In the genomic region with DNA sequence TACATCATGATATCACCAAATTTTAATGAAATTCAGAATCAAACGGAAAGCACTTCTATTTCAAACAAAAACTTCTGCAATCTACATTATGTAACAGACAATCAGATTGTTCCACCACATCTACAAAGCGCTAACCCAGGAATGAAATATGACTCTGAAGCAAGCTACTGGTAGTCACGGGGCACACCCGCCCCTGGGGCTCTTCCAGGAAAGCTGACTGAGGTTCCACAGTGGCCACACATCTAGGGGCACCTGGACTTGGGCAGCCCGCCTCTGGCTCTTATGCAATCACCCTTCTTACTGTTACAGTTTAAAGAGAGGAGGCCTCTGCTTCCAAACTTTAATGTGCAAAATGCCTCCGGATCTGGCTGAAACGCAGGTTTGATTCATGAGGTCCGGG, we compare ENCODE assay signal across 8 cellular contexts. TPM values are rescaled to one million over a fixed set of nuclear protein-coding genes. Genes with fewer than 3 reads are reported as not detected.
DNase-seq lines count a peak whose midpoint lies in the region; ATAC-seq and TF ChIP-seq lines count a peak whose summit lies in the region.

No MANE protein-coding gene starts in this region.

- H3K27ac Mint-ChIP-seq in T-helper 1 cell treated with Interleukin-12 subunit alpha and Interleukin-12 subunit beta and Interleukin-4 antibody, amounts not matched to agents 30 μg/mL and 1 μg/mL, for 36 hours = peak overlapping the region; percentile 62
- H3K27ac Mint-ChIP-seq in naive thymus-derived CD4-positive, alpha-beta T cell = peak overlapping the region; percentile 62 to 95 (median 83)

- H3K4me3 ChIP-seq in naive thymus-derived CD4-positive, alpha-beta T cell (ENCODE audit: low read length) = peak overlapping the region; percentile 8

- peak overlapping the region; percentile 77 for H3K4me3 Mint-ChIP-seq in T-helper 1 cell treated with Interleukin-12 subunit alpha and Interleukin-12 subunit beta and Interleukin-4 antibody, amounts not matched to agents 30 μg/mL and 1 μg/mL, for 36 hours
- peak overlapping the region; percentile 58 to 89 (median 80) for H3K4me3 Mint-ChIP-seq in naive thymus-derived CD4-positive, alpha-beta T cell

- H3K4me1 ChIP-seq in naive thymus-derived CD4-positive, alpha-beta T cell (ENCODE audit: control insufficient read depth in 2 of 2, insufficient read depth in 2 of 2, low read length in 2 of 2) = peaks cover 17 to 29% of the 10 kb centered on the region in 2 donors

- TF ChIP-seq CTCF in GM10248 (IDR thresholded peaks at IDR 0.05; ENCODE audit: control extremely low read depth, extremely low read depth, low read depth, missing control alignments) = no peak

- peak overlapping the region; percentile 29 for H3K27ac ChIP-seq in naive thymus-derived CD4-positive, alpha-beta T cell (ENCODE audit: low read depth, low read length)

- no peaks in the 10 kb centered on the region for H3K36me3 Mint-ChIP-seq in T-helper 1 cell treated with Interleukin-12 subunit alpha and Interleukin-12 subunit beta and Interleukin-4 antibody, amounts not matched to agents 30 μg/mL and 1 μg/mL, for 36 hours (ENCODE audit: low read depth)
- peaks cover 0 to 2% (median 0%) of the 10 kb centered on the region in 5 donors for H3K36me3 Mint-ChIP-seq in naive thymus-derived CD4-positive, alpha-beta T cell

- DNase-seq in T-helper 1 cell (no peak), erythroblast (lab: John Stamatoyannopoulos, UW) (peak; percentile 53 to 64), GM10248 (ENCODE audit: extremely low spot score) (no peak)
- peak in 1 of 9 donors; percentile 15 for DNase-seq in naive thymus-derived CD4-positive, alpha-beta T cell

- no peaks in the 10 kb centered on the region for H3K9me3 ChIP-seq in naive thymus-derived CD4-positive, alpha-beta T cell (ENCODE audit: control insufficient read depth in 2 of 3, low read length in 3 of 3)

- ATAC-seq in SK-N-SH treated with all-trans-retinoic acid at 6 μM for 48 hours (peak; percentile 84), GM18861 (IDR thresholded peaks at IDR 0.05; ENCODE audit: unreplicated experiment) (no peak), GM21528 (IDR thresholded peaks at IDR 0.05; ENCODE audit: low FRiP score, unreplicated experiment) (no peak)
- ATAC-seq in naive thymus-derived CD4-positive, alpha-beta T cell = peak; percentile 63

- TF ChIP-seq POLR2A in erythroblast (IDR thresholded peaks at IDR 0.05; ENCODE audit: low read length) = peak; percentile 22

- intact Hi-C loops in naive thymus-derived CD4-positive, alpha-beta T cell (cut with micrococcal nuclease) = loop anchor here in 1 of 2 donors (2.0 kb wide), 1 partner anchor 25 kb away; no protein-coding TSS in a partner anchor

- peaks cover 19% of the 10 kb centered on the region for H3K4me1 Mint-ChIP-seq in T-helper 1 cell treated with Interleukin-12 subunit alpha and Interleukin-12 subunit beta and Interleukin-4 antibody, amounts not matched to agents 30 μg/mL and 1 μg/mL, for 36 hours (ENCODE audit: low read depth)
- peaks cover 27 to 65% (median 50%) of the 10 kb centered on the region in 7 donors for H3K4me1 Mint-ChIP-seq in naive thymus-derived CD4-positive, alpha-beta T cell

- POLR2A ChIA-PET in naive thymus-derived CD4-positive, alpha-beta T cell (lab: Charles Lee) = interaction anchor here (0.9 to 2.1 kb wide), 3 partner anchors 8 to 25 kb away, joined by 3 to 8 read pairs (median 3); no protein-coding TSS in a partner anchor
- POLR2A ChIA-PET in GM10248 (lab: Yijun Ruan, JAX) = no interaction called here

- CTCF ChIA-PET in naive thymus-derived CD4-positive, alpha-beta T cell (lab: Charles Lee) = no interaction called here
- CTCF ChIA-PET in GM10248 (lab: Yijun Ruan, JAX) = interaction anchor here (1.9 to 3.2 kb wide), 3 partner anchors 9 to 171 kb away, joined by 4 to 10 read pairs (median 6); no protein-coding TSS in a partner anchor

- H3K27me3 Mint-ChIP-seq in T-helper 1 cell treated with Interleukin-12 subunit alpha and Interleukin-12 subunit beta and Interleukin-4 antibody, amounts not matched to agents 30 μg/mL and 1 μg/mL, for 36 hours (ENCODE audit: low read depth) = peaks cover 6% of the 10 kb centered on the region
- peaks cover 0 to 4% (median 0%) of the 10 kb centered on the region in 5 donors for H3K27me3 Mint-ChIP-seq in naive thymus-derived CD4-positive, alpha-beta T cell

- H3K9me3 Mint-ChIP-seq in T-helper 1 cell treated with Interleukin-12 subunit alpha and Interleukin-12 subunit beta and Interleukin-4 antibody, amounts not matched to agents 30 μg/mL and 1 μg/mL, for 36 hours = no peaks in the 10 kb centered on the region
- H3K9me3 Mint-ChIP-seq in naive thymus-derived CD4-positive, alpha-beta T cell = no peaks in the 10 kb centered on the region

- H3K36me3 ChIP-seq in naive thymus-derived CD4-positive, alpha-beta T cell (ENCODE audit: control insufficient read depth in 2 of 3, insufficient read depth in 3 of 3, low read length in 3 of 3) = no peaks in the 10 kb centered on the region

- no peaks in the 10 kb centered on the region for H3K27me3 ChIP-seq in naive thymus-derived CD4-positive, alpha-beta T cell (ENCODE audit: control insufficient read depth in 2 of 2, insufficient read depth in 2 of 2, low read length in 2 of 2)

TF ChIP-seq in SK-N-SH treated with all-trans-retinoic acid at 6 μM for 48 hours, 23 proteins besides CTCF, POLR2A, EP300 and RAD21:
- no peak for TF ChIP-seq TCF4 (CRISPR knock-in tag; IDR thresholded peaks at IDR 0.05; ENCODE audit: borderline replicate concordance)
- no peak for TF ChIP-seq CSDC2 (CRISPR knock-in tag; IDR thresholded peaks at IDR 0.05)
- TF ChIP-seq BACH2 (CRISPR knock-in tag; IDR thresholded peaks at IDR 0.05; ENCODE audit: borderline replicate concordance) = no peak
- TF ChIP-seq ZC3H10 (CRISPR knock-in tag; IDR thresholded peaks at IDR 0.05) = no peak
- TF ChIP-seq ZFP30 (CRISPR knock-in tag; IDR thresholded peaks at IDR 0.05) = no peak
- TF ChIP-seq TOX (CRISPR knock-in tag; IDR thresholded peaks at IDR 0.05; ENCODE audit: borderline replicate concordance) = no peak
- TF ChIP-seq ARNTL (CRISPR knock-in tag; IDR thresholded peaks at IDR 0.05; ENCODE audit: borderline replicate concordance, low read depth) = no peak
- no peak for TF ChIP-seq ISL1 (CRISPR knock-in tag; IDR thresholded peaks at IDR 0.05)

RNA-seq across cellular contexts. Expression of a gene that starts 27.5 kb away (rescaled TPM):
- total RNA-seq in naive thymus-derived CD4-positive, alpha-beta T cell = 10 to 100 TPM in 4 of 5 experiments, 1 to 10 TPM in 1; 8.3 to 34.2 (median 23.5) TPM
- under 1 TPM; 0.64 to 0.84 TPM for polyA plus RNA-seq in naive thymus-derived CD4-positive, alpha-beta T cell

Comparison
In these comparisons a context has a peak if more than half of its experiments do, and no peak if none do; other contexts are left out.
1. DNase-seq: peak in erythroblast (2 of 2); none in T-helper 1 cell (0 of 5) and GM10248 (single experiment).
2. ATAC-seq: peak in SK-N-SH treated with all-trans-retinoic acid at 6 μM for 48 hours (single experiment) and naive thymus-derived CD4-positive, alpha-beta T cell (single experiment); none in GM18861 (single experiment) and GM21528 (single experiment).